18 cellular contexts compared by ENCODE assay signal in genomic region chr2:74219846-74220486, GRCh38. TPM values are rescaled to one million over a fixed set of nuclear protein-coding genes. Genes with fewer than 3 reads are reported as not detected.
DNase-seq lines count a peak whose midpoint lies in the region; ATAC-seq and TF ChIP-seq lines count a peak whose summit lies in the region.
"Had no signal": no experiment of that assay in that cellular context is flagged by ENCODE, and none has a peak within 500 bp of the region (broad histone marks: within the 10 kb centered on the region; RNA-seq: fewer than 3 reads in every experiment).

No MANE protein-coding gene starts in this region.

- no peak overlapping the region for H3K4me3 Mint-ChIP-seq in activated CD4-positive, alpha-beta T cell treated with anti-CD3 and anti-CD28 coated beads, Interleukin-2, amount 10 ng/mL, durations not matched to agents 7 days and 5 days
- H3K4me3 Mint-ChIP-seq in activated CD4-positive, alpha-beta T cell treated with anti-CD3 and anti-CD28 coated beads, Interleukin-2, amount 10 ng/mL, durations not matched to agents 24 days and 14 days = no peak overlapping the region
- H3K4me3 Mint-ChIP-seq in activated naive CD4-positive, alpha-beta T cell treated with anti-CD3 and anti-CD28 coated beads, Interleukin-2, amount 10 ng/mL, durations not matched to agents 7 days and 5 days = no peak overlapping the region
- H3K4me3 Mint-ChIP-seq in activated T-helper 17 cell treated with anti-CD3 and anti-CD28 coated beads, Interleukin-2, amount 50 U/mL, for 72 hours = no peak overlapping the region
- H3K4me3 Mint-ChIP-seq: CD14-positive monocyte had no signal

- peak overlapping the region; percentile 44 for H3K27ac Mint-ChIP-seq in activated CD4-positive, alpha-beta T cell treated with anti-CD3 and anti-CD28 coated beads, Interleukin-2, amount 10 ng/mL, durations not matched to agents 7 days and 5 days
- H3K27ac Mint-ChIP-seq in activated CD4-positive, alpha-beta T cell treated with anti-CD3 and anti-CD28 coated beads, Interleukin-2, amount 10 ng/mL, durations not matched to agents 24 days and 14 days = no peak overlapping the region
- H3K27ac Mint-ChIP-seq in activated naive CD4-positive, alpha-beta T cell treated with anti-CD3 and anti-CD28 coated beads, Interleukin-2, amount 50 U/mL, for 72 hours = peak overlapping the region; percentile 68 to 76
- H3K27ac Mint-ChIP-seq in activated naive CD4-positive, alpha-beta T cell treated with anti-CD3 and anti-CD28 coated beads, Interleukin-2, amount 10 ng/mL, durations not matched to agents 7 days and 5 days = no peak overlapping the region
- peak overlapping the region; percentile 69 for H3K27ac Mint-ChIP-seq in activated T-helper 17 cell treated with anti-CD3 and anti-CD28 coated beads, Interleukin-2, amount 50 U/mL, for 72 hours
- H3K27ac Mint-ChIP-seq: CD14-positive monocyte had no signal

- CTCF ChIA-PET in activated CD4-positive, alpha-beta T cell treated with anti-CD3 and anti-CD28 coated beads, Interleukin-2, amount 10 ng/mL, durations not matched to agents 7 days and 5 days (lab: Charles Lee) = no interaction called here
- CTCF ChIA-PET in activated naive CD4-positive, alpha-beta T cell treated with anti-CD3 and anti-CD28 coated beads, Interleukin-2, amount 10 ng/mL, durations not matched to agents 7 days and 5 days (lab: Charles Lee) = no interaction called here

- H3K9me3 Mint-ChIP-seq in activated CD4-positive, alpha-beta T cell treated with anti-CD3 and anti-CD28 coated beads, Interleukin-2, amount 10 ng/mL, durations not matched to agents 7 days and 5 days = no peaks in the 10 kb centered on the region
- no peaks in the 10 kb centered on the region for H3K9me3 Mint-ChIP-seq in activated CD4-positive, alpha-beta T cell treated with anti-CD3 and anti-CD28 coated beads, Interleukin-2, amount 10 ng/mL, durations not matched to agents 24 days and 14 days
- no peaks in the 10 kb centered on the region for H3K9me3 Mint-ChIP-seq in activated naive CD4-positive, alpha-beta T cell treated with anti-CD3 and anti-CD28 coated beads, Interleukin-2, amount 50 U/mL, for 72 hours
- no peaks in the 10 kb centered on the region for H3K9me3 Mint-ChIP-seq in activated naive CD4-positive, alpha-beta T cell treated with anti-CD3 and anti-CD28 coated beads, Interleukin-2, amount 10 ng/mL, durations not matched to agents 7 days and 5 days
- no peaks in the 10 kb centered on the region for H3K9me3 Mint-ChIP-seq in activated T-helper 17 cell treated with anti-CD3 and anti-CD28 coated beads, Interleukin-2, amount 50 U/mL, for 72 hours
- H3K9me3 Mint-ChIP-seq: CD14-positive monocyte had no signal

- POLR2A ChIA-PET in activated CD4-positive, alpha-beta T cell treated with anti-CD3 and anti-CD28 coated beads, Interleukin-2, amount 10 ng/mL, durations not matched to agents 7 days and 5 days (lab: Charles Lee) = no interaction called here

- no peak for ATAC-seq in activated naive CD4-positive, alpha-beta T cell treated with anti-CD3 and anti-CD28 coated beads, Interleukin-2, amount 50 U/mL, for 72 hours
- no peak for ATAC-seq in activated T-helper 17 cell treated with anti-CD3 and anti-CD28 coated beads, Interleukin-2, amount 50 U/mL, for 72 hours (replicated peaks)

- no peaks in the 10 kb centered on the region for H3K27me3 Mint-ChIP-seq in activated CD4-positive, alpha-beta T cell treated with anti-CD3 and anti-CD28 coated beads, Interleukin-2, amount 10 ng/mL, durations not matched to agents 7 days and 5 days
- H3K27me3 Mint-ChIP-seq in activated CD4-positive, alpha-beta T cell treated with anti-CD3 and anti-CD28 coated beads, Interleukin-2, amount 10 ng/mL, durations not matched to agents 24 days and 14 days = no peaks in the 10 kb centered on the region
- no peaks in the 10 kb centered on the region for H3K27me3 Mint-ChIP-seq in activated naive CD4-positive, alpha-beta T cell treated with anti-CD3 and anti-CD28 coated beads, Interleukin-2, amount 10 ng/mL, durations not matched to agents 7 days and 5 days
- H3K27me3 Mint-ChIP-seq in activated T-helper 17 cell treated with anti-CD3 and anti-CD28 coated beads, Interleukin-2, amount 50 U/mL, for 72 hours = no peaks in the 10 kb centered on the region

- intact Hi-C loops in activated CD4-positive, alpha-beta T cell treated with anti-CD3 and anti-CD28 coated beads, Interleukin-2, amount 10 ng/mL, durations not matched to agents 24 days and 14 days (cut with micrococcal nuclease) = no loop called here

- no peak for DNase-seq in activated CD4-positive, alpha-beta T cell treated with anti-CD3 and anti-CD28 coated beads, Interleukin-2, amount 10 ng/mL, durations not matched to agents 7 days and 5 days
- DNase-seq in activated CD4-positive, alpha-beta T cell treated with anti-CD3 and anti-CD28 coated beads, Interleukin-2, amount 10 ng/mL, durations not matched to agents 24 days and 14 days = no peak
- DNase-seq in activated naive CD4-positive, alpha-beta T cell treated with anti-CD3 and anti-CD28 coated beads, Interleukin-2, amount 50 U/mL, for 72 hours (ENCODE audit: low spot score in 2 of 2) = no peak
- no peak for DNase-seq in activated naive CD4-positive, alpha-beta T cell treated with anti-CD3 and anti-CD28 coated beads, Interleukin-2, amount 10 ng/mL, durations not matched to agents 7 days and 5 days
- DNase-seq in ureter (ENCODE audit: low spot score) (peak; percentile 20), GM20000 (ENCODE audit: low spot score) (no peak)
- DNase-seq in stimulated activated CD4-positive, alpha-beta T cell treated with anti-CD3 and anti-CD28 coated beads, Interleukin-4, amount 100 ng/mL, for 4 hours = no peak
- DNase-seq: DMS 273 treated with DMSO at 0.1 percent for 48 hours, DND-41, KG1, NCI-H1417, NCI-H187, NCI-H2107, NCI-H510A treated with DMSO at 0.1 percent for 48 hours, OCI-M1, Right ventricle myocardium superior had no signal

- H3K36me3 Mint-ChIP-seq in activated CD4-positive, alpha-beta T cell treated with anti-CD3 and anti-CD28 coated beads, Interleukin-2, amount 10 ng/mL, durations not matched to agents 7 days and 5 days (ENCODE audit: low read depth) = peaks cover 22% of the 10 kb centered on the region
- H3K36me3 Mint-ChIP-seq in activated CD4-positive, alpha-beta T cell treated with anti-CD3 and anti-CD28 coated beads, Interleukin-2, amount 10 ng/mL, durations not matched to agents 24 days and 14 days (ENCODE audit: low read depth) = peaks cover 50% of the 10 kb centered on the region
- H3K36me3 Mint-ChIP-seq in activated naive CD4-positive, alpha-beta T cell treated with anti-CD3 and anti-CD28 coated beads, Interleukin-2, amount 50 U/mL, for 72 hours = peaks cover 0 to 33% of the 10 kb centered on the region in 2 donors
- H3K36me3 Mint-ChIP-seq in activated naive CD4-positive, alpha-beta T cell treated with anti-CD3 and anti-CD28 coated beads, Interleukin-2, amount 10 ng/mL, durations not matched to agents 7 days and 5 days = peaks cover 26% of the 10 kb centered on the region
- H3K36me3 Mint-ChIP-seq in activated T-helper 17 cell treated with anti-CD3 and anti-CD28 coated beads, Interleukin-2, amount 50 U/mL, for 72 hours (ENCODE audit: low read depth) = peaks cover 83% of the 10 kb centered on the region

- no peak for TF ChIP-seq CTCF in GM20000 (IDR thresholded peaks at IDR 0.05; ENCODE audit: extremely low read depth, missing control alignments)

- H3K4me1 Mint-ChIP-seq in activated CD4-positive, alpha-beta T cell treated with anti-CD3 and anti-CD28 coated beads, Interleukin-2, amount 10 ng/mL, durations not matched to agents 7 days and 5 days = peaks cover 4% of the 10 kb centered on the region
- peaks cover 5% of the 10 kb centered on the region for H3K4me1 Mint-ChIP-seq in activated CD4-positive, alpha-beta T cell treated with anti-CD3 and anti-CD28 coated beads, Interleukin-2, amount 10 ng/mL, durations not matched to agents 24 days and 14 days
- peaks cover 3% of the 10 kb centered on the region for H3K4me1 Mint-ChIP-seq in activated naive CD4-positive, alpha-beta T cell treated with anti-CD3 and anti-CD28 coated beads, Interleukin-2, amount 10 ng/mL, durations not matched to agents 7 days and 5 days
- H3K4me1 Mint-ChIP-seq in activated T-helper 17 cell treated with anti-CD3 and anti-CD28 coated beads, Interleukin-2, amount 50 U/mL, for 72 hours = no peaks in the 10 kb centered on the region

RNA-seq across cellular contexts. Expression of gene MTHFD2, which starts 21.6 kb away (rescaled TPM):
- total RNA-seq in activated CD4-positive, alpha-beta T cell treated with anti-CD3 and anti-CD28 coated beads, Interleukin-2, amount 10 ng/mL, durations not matched to agents 7 days and 5 days = 100 to 1,000 TPM; 129 to 130 TPM
- total RNA-seq in activated CD4-positive, alpha-beta T cell treated with anti-CD3 and anti-CD28 coated beads, Interleukin-2, amount 10 ng/mL, durations not matched to agents 24 days and 14 days = 418 and 439 TPM in 2 replicates
- 100 to 1,000 TPM; 413 to 484 TPM for total RNA-seq in activated naive CD4-positive, alpha-beta T cell treated with anti-CD3 and anti-CD28 coated beads, Interleukin-2, amount 50 U/mL, for 72 hours
- 100 to 1,000 TPM; 281 to 284 TPM for total RNA-seq in activated T-helper 17 cell treated with anti-CD3 and anti-CD28 coated beads, Interleukin-2, amount 50 U/mL, for 72 hours
- total RNA-seq in ureter = 92.5 TPM

RNA-seq across cellular contexts. Expression of gene MOB1A, which starts 41.3 kb away (rescaled TPM):
- 100 to 1,000 TPM; 163 to 165 TPM for total RNA-seq in activated CD4-positive, alpha-beta T cell treated with anti-CD3 and anti-CD28 coated beads, Interleukin-2, amount 10 ng/mL, durations not matched to agents 7 days and 5 days
- total RNA-seq in activated CD4-positive, alpha-beta T cell treated with anti-CD3 and anti-CD28 coated beads, Interleukin-2, amount 10 ng/mL, durations not matched to agents 24 days and 14 days = 203 and 204 TPM in 2 replicates
- 100 to 1,000 TPM; 151 to 173 TPM for total RNA-seq in activated naive CD4-positive, alpha-beta T cell treated with anti-CD3 and anti-CD28 coated beads, Interleukin-2, amount 50 U/mL, for 72 hours
- total RNA-seq in activated T-helper 17 cell treated with anti-CD3 and anti-CD28 coated beads, Interleukin-2, amount 50 U/mL, for 72 hours = 100 to 1,000 TPM; 155 to 159 TPM
- 96.9 TPM for total RNA-seq in ureter

Comparison
In these comparisons a context has a peak if more than half of its experiments do, and no peak if none do; other contexts are left out.
1. H3K27ac Mint-ChIP-seq: peak in activated CD4-positive, alpha-beta T cell treated with anti-CD3 and anti-CD28 coated beads, Interleukin-2, amount 10 ng/mL, durations not matched to agents 7 days and 5 days (single experiment), activated naive CD4-positive, alpha-beta T cell treated with anti-CD3 and anti-CD28 coated beads, Interleukin-2, amount 50 U/mL, for 72 hours (2 of 2) and activated T-helper 17 cell treated with anti-CD3 and anti-CD28 coated beads, Interleukin-2, amount 50 U/mL, for 72 hours (single experiment); none in activated CD4-positive, alpha-beta T cell treated with anti-CD3 and anti-CD28 coated beads, Interleukin-2, amount 10 ng/mL, durations not matched to agents 24 days and 14 days (single experiment) and activated naive CD4-positive, alpha-beta T cell treated with anti-CD3 and anti-CD28 coated beads, Interleukin-2, amount 10 ng/mL, durations not matched to agents 7 days and 5 days (single experiment).